Comparison of ENCODE assay signal across 26 cellular contexts in the genomic region with DNA sequence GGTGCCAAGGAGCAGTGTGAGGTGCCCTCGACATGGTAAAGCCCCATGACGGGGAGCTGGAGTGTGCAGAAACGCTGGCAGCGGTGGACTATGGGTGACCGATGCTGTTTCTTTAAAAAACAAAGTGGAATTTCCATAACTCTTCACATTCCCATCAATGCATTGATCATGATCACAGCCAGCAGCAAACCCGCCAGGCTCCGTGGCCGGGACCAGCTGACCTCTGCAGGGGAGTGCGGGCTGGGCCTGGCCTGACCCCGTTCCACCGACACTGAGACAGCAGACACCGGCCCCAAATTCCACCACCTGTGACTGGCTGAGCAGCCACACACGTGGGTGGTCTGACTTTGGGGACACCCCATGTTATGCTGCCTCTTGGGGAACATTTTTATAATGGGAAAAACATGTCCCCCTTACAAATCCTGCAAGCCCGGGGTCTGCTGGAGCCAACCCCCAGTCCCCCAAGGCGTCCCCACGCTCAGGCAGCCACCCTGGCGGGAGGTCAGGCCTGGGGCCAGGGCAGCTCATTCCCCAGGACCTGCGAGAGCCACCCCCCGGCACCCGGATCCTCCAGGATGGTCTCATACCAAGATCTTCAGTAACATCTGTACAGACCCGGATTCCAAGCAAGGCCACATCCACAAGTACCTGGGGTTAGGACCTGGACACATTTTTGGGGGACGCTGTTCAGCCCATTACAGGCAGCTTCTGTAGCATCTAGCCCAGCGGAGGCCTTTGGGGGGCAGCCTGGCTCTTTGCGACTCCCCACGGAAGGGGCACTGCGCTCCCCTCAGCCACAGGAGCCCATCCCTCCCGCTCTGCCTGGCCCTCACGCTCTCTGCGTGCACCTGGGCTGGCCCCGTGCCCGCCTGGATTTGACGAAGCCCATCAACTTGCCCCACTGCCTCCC. TPM values are rescaled to one million over a fixed set of nuclear protein-coding genes. Genes with fewer than 3 reads are reported as not detected.
"Had no signal": no experiment of that assay in that cellular context is flagged by ENCODE, and none has a peak within 500 bp of the region (broad histone marks: within the 10 kb centered on the region; RNA-seq: fewer than 3 reads in every experiment).

No MANE protein-coding gene starts in this region.

- H3K27ac Mint-ChIP-seq: activated B cell treated with CpG ODN at 0.5 μM for 24 hours; activated CD4-positive, alpha-beta T cell treated with anti-CD3 and anti-CD28 coated beads, Interleukin-2, amount 10 ng/mL, durations not matched to agents 24 days and 14 days; activated CD8-positive, alpha-beta memory T cell treated with anti-CD3 and anti-CD28 coated beads, Interleukin-2, amount 10 ng/mL, durations not matched to agents 7 days and 5 days; activated naive CD4-positive, alpha-beta T cell treated with anti-CD3 and anti-CD28 coated beads for 36 hours; activated naive CD8-positive, alpha-beta T cell; activated T-helper 17 cell treated with anti-CD3 and anti-CD28 coated beads, Interleukin-2, amount 50 U/mL, for 72 hours had no signal

- H3K36me3 ChIP-seq: cardiac muscle cell had no signal

- DNase-seq: activated B cell treated with CpG ODN at 0.5 μM for 24 hours; activated CD4-positive, alpha-beta T cell treated with anti-CD3 and anti-CD28 coated beads for 1 hour; activated CD4-positive, alpha-beta T cell treated with anti-CD3 and anti-CD28 coated beads, Interleukin-2, amount 10 ng/mL, durations not matched to agents 24 days and 14 days; activated CD4-positive, alpha-beta T cell treated with anti-CD3 and anti-CD28 coated beads, Interleukin-2, amount 50 U/mL, for 48 hours; activated CD8-positive, alpha-beta memory T cell treated with anti-CD3 and anti-CD28 coated beads, Interleukin-2, amount 10 ng/mL, durations not matched to agents 7 days and 5 days; activated gamma-delta T cell; activated naive CD4-positive, alpha-beta T cell treated with anti-CD3 and anti-CD28 coated beads for 36 hours; activated T-cell treated with anti-CD3 and anti-CD28 coated beads, Interleukin-2, amount 50 U/mL, for 48 hours; amygdala; brain microvascular endothelial cell; KG1; MV-4-11; NCI-H1092 treated with DMSO at 0.1 percent for 48 hours; NCI-H1436; NCI-H1694 treated with DMSO at 0.1 percent for 48 hours; NCI-H2029 treated with DMSO at 0.1 percent for 48 hours; NCI-H510A treated with DMSO at 0.1 percent for 48 hours; NCI-H69; PC-9; SIG-M5; T-helper 2 cell; T1000 had no signal

- H3K27ac ChIP-seq: brain microvascular endothelial cell, cardiac muscle cell, PC-9 had no signal

- H3K9me3 Mint-ChIP-seq: activated B cell treated with CpG ODN at 0.5 μM for 24 hours; activated CD4-positive, alpha-beta T cell treated with anti-CD3 and anti-CD28 coated beads, Interleukin-2, amount 10 ng/mL, durations not matched to agents 24 days and 14 days; activated naive CD4-positive, alpha-beta T cell treated with anti-CD3 and anti-CD28 coated beads for 36 hours; activated T-helper 17 cell treated with anti-CD3 and anti-CD28 coated beads, Interleukin-2, amount 50 U/mL, for 72 hours had no signal

- H3K4me3 ChIP-seq: cardiac muscle cell, PC-9 had no signal

- FAIRE-seq: TTC549 had no signal

- H3K27me3 ChIP-seq: brain microvascular endothelial cell had no signal

- H3K4me1 Mint-ChIP-seq: activated B cell treated with CpG ODN at 0.5 μM for 24 hours; activated CD4-positive, alpha-beta T cell treated with anti-CD3 and anti-CD28 coated beads, Interleukin-2, amount 10 ng/mL, durations not matched to agents 24 days and 14 days; activated CD8-positive, alpha-beta memory T cell treated with anti-CD3 and anti-CD28 coated beads, Interleukin-2, amount 10 ng/mL, durations not matched to agents 7 days and 5 days; activated T-helper 17 cell treated with anti-CD3 and anti-CD28 coated beads, Interleukin-2, amount 50 U/mL, for 72 hours had no signal

- H3K27me3 Mint-ChIP-seq: activated B cell treated with CpG ODN at 0.5 μM for 24 hours; activated CD4-positive, alpha-beta T cell treated with anti-CD3 and anti-CD28 coated beads, Interleukin-2, amount 10 ng/mL, durations not matched to agents 24 days and 14 days; activated CD8-positive, alpha-beta memory T cell treated with anti-CD3 and anti-CD28 coated beads, Interleukin-2, amount 10 ng/mL, durations not matched to agents 7 days and 5 days; activated naive CD8-positive, alpha-beta T cell; activated T-helper 17 cell treated with anti-CD3 and anti-CD28 coated beads, Interleukin-2, amount 50 U/mL, for 72 hours had no signal

- H3K36me3 Mint-ChIP-seq: activated CD8-positive, alpha-beta memory T cell treated with anti-CD3 and anti-CD28 coated beads, Interleukin-2, amount 10 ng/mL, durations not matched to agents 7 days and 5 days; activated naive CD8-positive, alpha-beta T cell had no signal

- H3K4me3 Mint-ChIP-seq: activated B cell treated with CpG ODN at 0.5 μM for 24 hours; activated CD4-positive, alpha-beta T cell treated with anti-CD3 and anti-CD28 coated beads, Interleukin-2, amount 10 ng/mL, durations not matched to agents 24 days and 14 days; activated CD8-positive, alpha-beta memory T cell treated with anti-CD3 and anti-CD28 coated beads, Interleukin-2, amount 10 ng/mL, durations not matched to agents 7 days and 5 days; activated naive CD4-positive, alpha-beta T cell treated with anti-CD3 and anti-CD28 coated beads for 36 hours; activated naive CD8-positive, alpha-beta T cell; activated T-helper 17 cell treated with anti-CD3 and anti-CD28 coated beads, Interleukin-2, amount 50 U/mL, for 72 hours had no signal

RNA-seq across cellular contexts. Expression of gene OSBPL5, which starts 20.6 kb away (rescaled TPM):
- total RNA-seq: activated B cell treated with CpG ODN at 0.5 μM for 24 hours had no signal
